In the genomic region with DNA sequence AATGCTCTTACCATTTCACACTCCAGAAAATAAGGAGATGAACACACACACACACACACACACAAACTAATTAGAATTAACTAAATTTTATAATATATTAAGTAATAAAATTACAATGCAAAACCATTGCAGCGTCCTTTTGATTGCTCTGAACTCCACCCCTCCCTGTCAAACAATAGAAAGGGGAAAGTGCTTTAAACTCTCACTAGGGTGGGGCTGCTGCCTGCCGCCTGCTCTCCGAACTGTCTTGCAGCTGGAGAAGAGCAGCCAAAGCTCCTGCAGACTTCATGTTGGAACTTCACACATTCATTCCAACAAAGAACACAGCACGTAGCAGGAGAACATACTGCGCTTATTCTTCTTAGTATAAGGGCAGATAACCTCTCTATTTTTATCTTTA, we compare ENCODE assay signal across 1 cellular context.
TF ChIP-seq lines count a peak whose summit lies in the region.

No MANE protein-coding gene starts in this region.

TF ChIP-seq in GM23338, 12 proteins besides CTCF, POLR2A, EP300 and RAD21 (continued from another document):
- TF ChIP-seq, protein P1, sequence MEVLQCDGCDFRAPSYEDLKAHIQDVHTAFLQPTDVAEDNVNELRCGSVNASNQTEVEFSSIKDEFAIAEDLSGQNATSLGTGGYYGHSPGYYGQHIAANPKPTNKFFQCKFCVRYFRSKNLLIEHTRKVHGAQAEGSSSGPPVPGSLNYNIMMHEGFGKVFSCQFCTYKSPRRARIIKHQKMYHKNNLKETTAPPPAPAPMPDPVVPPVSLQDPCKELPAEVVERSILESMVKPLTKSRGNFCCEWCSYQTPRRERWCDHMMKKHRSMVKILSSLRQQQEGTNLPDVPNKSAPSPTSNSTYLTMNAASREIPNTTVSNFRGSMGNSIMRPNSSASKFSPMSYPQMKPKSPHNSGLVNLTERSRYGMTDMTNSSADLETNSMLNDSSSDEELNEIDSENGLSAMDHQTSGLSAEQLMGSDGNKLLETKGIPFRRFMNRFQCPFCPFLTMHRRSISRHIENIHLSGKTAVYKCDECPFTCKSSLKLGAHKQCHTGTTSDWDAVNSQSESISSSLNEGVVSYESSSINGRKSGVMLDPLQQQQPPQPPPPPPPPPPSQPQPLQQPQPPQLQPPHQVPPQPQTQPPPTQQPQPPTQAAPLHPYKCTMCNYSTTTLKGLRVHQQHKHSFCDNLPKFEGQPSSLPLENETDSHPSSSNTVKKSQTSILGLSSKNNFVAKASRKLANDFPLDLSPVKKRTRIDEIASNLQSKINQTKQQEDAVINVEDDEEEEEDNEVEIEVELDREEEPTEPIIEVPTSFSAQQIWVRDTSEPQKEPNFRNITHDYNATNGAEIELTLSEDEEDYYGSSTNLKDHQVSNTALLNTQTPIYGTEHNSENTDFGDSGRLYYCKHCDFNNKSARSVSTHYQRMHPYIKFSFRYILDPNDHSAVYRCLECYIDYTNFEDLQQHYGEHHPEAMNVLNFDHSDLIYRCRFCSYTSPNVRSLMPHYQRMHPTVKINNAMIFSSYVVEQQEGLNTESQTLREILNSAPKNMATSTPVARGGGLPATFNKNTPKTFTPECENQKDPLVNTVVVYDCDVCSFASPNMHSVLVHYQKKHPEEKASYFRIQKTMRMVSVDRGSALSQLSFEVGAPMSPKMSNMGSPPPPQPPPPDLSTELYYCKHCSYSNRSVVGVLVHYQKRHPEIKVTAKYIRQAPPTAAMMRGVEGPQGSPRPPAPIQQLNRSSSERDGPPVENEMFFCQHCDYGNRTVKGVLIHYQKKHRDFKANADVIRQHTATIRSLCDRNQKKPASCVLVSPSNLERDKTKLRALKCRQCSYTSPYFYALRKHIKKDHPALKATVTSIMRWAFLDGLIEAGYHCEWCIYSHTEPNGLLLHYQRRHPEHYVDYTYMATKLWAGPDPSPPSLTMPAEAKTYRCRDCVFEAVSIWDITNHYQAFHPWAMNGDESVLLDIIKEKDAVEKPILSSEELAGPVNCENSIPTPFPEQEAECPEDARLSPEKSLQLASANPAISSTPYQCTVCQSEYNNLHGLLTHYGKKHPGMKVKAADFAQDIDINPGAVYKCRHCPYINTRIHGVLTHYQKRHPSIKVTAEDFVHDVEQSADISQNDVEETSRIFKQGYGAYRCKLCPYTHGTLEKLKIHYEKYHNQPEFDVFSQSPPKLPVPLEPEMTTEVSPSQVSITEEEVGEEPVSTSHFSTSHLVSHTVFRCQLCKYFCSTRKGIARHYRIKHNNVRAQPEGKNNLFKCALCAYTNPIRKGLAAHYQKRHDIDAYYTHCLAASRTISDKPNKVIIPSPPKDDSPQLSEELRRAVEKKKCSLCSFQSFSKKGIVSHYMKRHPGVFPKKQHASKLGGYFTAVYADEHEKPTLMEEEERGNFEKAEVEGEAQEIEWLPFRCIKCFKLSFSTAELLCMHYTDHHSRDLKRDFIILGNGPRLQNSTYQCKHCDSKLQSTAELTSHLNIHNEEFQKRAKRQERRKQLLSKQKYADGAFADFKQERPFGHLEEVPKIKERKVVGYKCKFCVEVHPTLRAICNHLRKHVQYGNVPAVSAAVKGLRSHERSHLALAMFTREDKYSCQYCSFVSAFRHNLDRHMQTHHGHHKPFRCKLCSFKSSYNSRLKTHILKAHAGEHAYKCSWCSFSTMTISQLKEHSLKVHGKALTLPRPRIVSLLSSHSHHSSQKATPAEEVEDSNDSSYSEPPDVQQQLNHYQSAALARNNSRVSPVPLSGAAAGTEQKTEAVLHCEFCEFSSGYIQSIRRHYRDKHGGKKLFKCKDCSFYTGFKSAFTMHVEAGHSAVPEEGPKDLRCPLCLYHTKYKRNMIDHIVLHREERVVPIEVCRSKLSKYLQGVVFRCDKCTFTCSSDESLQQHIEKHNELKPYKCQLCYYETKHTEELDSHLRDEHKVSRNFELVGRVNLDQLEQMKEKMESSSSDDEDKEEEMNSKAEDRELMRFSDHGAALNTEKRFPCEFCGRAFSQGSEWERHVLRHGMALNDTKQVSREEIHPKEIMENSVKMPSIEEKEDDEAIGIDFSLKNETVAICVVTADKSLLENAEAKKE (CRISPR knock-in tag; IDR thresholded peaks at IDR 0.05): no peak
- no peak for TF ChIP-seq JUNB (IDR thresholded peaks at IDR 0.05; ENCODE audit: unreplicated experiment)
- no peak for TF ChIP-seq ZNF114 (CRISPR knock-in tag; IDR thresholded peaks at IDR 0.05)
- no peak for TF ChIP-seq POLR2AphosphoS5 (IDR thresholded peaks at IDR 0.05; ENCODE audit: low read depth)
- TF ChIP-seq, protein P2, sequence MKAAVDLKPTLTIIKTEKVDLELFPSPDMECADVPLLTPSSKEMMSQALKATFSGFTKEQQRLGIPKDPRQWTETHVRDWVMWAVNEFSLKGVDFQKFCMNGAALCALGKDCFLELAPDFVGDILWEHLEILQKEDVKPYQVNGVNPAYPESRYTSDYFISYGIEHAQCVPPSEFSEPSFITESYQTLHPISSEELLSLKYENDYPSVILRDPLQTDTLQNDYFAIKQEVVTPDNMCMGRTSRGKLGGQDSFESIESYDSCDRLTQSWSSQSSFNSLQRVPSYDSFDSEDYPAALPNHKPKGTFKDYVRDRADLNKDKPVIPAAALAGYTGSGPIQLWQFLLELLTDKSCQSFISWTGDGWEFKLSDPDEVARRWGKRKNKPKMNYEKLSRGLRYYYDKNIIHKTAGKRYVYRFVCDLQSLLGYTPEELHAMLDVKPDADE (IDR thresholded peaks at IDR 0.05): no peak
- no peak for TF ChIP-seq EZH2phosphoT487 (IDR thresholded peaks at IDR 0.05; ENCODE audit: unreplicated experiment)
- no peak for TF ChIP-seq ZNF331 (CRISPR knock-in tag; IDR thresholded peaks at IDR 0.05; ENCODE audit: low read depth)
- TF ChIP-seq NANOG (IDR thresholded peaks at IDR 0.05; ENCODE audit: borderline replicate concordance): no peak
- TF ChIP-seq, protein P3, sequence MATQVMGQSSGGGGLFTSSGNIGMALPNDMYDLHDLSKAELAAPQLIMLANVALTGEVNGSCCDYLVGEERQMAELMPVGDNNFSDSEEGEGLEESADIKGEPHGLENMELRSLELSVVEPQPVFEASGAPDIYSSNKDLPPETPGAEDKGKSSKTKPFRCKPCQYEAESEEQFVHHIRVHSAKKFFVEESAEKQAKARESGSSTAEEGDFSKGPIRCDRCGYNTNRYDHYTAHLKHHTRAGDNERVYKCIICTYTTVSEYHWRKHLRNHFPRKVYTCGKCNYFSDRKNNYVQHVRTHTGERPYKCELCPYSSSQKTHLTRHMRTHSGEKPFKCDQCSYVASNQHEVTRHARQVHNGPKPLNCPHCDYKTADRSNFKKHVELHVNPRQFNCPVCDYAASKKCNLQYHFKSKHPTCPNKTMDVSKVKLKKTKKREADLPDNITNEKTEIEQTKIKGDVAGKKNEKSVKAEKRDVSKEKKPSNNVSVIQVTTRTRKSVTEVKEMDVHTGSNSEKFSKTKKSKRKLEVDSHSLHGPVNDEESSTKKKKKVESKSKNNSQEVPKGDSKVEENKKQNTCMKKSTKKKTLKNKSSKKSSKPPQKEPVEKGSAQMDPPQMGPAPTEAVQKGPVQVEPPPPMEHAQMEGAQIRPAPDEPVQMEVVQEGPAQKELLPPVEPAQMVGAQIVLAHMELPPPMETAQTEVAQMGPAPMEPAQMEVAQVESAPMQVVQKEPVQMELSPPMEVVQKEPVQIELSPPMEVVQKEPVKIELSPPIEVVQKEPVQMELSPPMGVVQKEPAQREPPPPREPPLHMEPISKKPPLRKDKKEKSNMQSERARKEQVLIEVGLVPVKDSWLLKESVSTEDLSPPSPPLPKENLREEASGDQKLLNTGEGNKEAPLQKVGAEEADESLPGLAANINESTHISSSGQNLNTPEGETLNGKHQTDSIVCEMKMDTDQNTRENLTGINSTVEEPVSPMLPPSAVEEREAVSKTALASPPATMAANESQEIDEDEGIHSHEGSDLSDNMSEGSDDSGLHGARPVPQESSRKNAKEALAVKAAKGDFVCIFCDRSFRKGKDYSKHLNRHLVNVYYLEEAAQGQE (IDR thresholded peaks at IDR 0.05; ENCODE audit: unreplicated experiment): no peak
- no peak for TF ChIP-seq EZH2 (IDR thresholded peaks at IDR 0.05; ENCODE audit: low read depth, unreplicated experiment)
- TF ChIP-seq STAT1 (IDR thresholded peaks at IDR 0.05; ENCODE audit: unreplicated experiment): no peak
